9 cellular contexts compared by ENCODE assay signal in the genomic region with DNA sequence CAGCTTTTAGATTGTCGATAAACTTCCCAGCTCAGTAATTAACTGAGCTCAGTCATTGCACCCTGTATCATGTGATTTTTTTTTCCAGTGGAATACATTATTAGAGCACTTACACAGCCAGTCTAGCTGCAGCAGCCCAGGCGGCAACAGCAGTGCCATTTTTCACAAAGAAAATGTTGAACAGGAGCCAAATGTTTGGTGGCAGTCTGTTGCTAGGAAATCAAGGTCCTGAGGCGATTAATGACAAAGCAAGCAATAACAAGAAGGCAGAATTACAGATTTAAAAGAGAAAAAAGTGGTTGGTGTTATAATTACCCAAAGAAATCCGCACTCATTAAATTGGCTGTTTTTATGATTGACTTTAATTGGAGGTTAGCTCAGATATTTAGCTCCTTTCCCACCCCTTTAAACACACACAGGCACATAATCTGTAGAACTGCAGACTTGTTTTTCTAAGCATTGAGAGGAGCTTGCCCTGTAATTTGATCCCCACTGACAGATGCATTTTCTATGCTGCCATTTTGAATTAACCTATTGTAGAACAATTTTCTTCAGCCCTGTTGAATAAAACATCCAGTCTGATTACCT.
DNase-seq lines count a peak whose midpoint lies in the region; ATAC-seq, FAIRE-seq and TF ChIP-seq lines count a peak whose summit lies in the region.
"Had no signal": no experiment of that assay in that cellular context is flagged by ENCODE, and none has a peak within 500 bp of the region (broad histone marks: within the 10 kb centered on the region; RNA-seq: fewer than 3 reads in every experiment).

No MANE protein-coding gene starts in this region.

- peak overlapping the region; percentile 78 for H3K4me3 Mint-ChIP-seq in neural progenitor cell
- H3K4me3 Mint-ChIP-seq: natural killer cell had no signal

- H3K9ac ChIP-seq in neural progenitor cell: no peak overlapping the region

- H3K27ac Mint-ChIP-seq in neural progenitor cell: peak overlapping the region; percentile 99
- H3K27ac Mint-ChIP-seq: natural killer cell had no signal

- TF ChIP-seq CTCF in choroid plexus epithelial cell (conservative IDR thresholded peaks at IDR 0.05; ENCODE audit: low read depth, low read length) (no peak), neural progenitor cell (IDR thresholded peaks at IDR 0.05) (no peak)

- H3K4me3 ChIP-seq in choroid plexus epithelial cell (ENCODE audit: low read depth, low read length) (no peak overlapping the region), neural progenitor cell (peak overlapping the region; percentile 20)

- DNase-seq in ELF-1 (ENCODE audit: low read depth, low spot score) (peak; percentile 31), NCI-H2171 (lab: John Stamatoyannopoulos, UW) (peak; percentile 82), choroid plexus epithelial cell (ENCODE audit: low read depth) (peak; percentile 29), neural progenitor cell (ENCODE audit: low spot score) (peak; percentile 55), GM19239 (ENCODE audit: insufficient read length, low spot score) (no peak)
- DNase-seq: natural killer cell had no signal

- H3K9me3 ChIP-seq in neural progenitor cell (ENCODE audit: low read depth): no peaks in the 10 kb centered on the region

- peaks cover 39% of the 10 kb centered on the region for H3K4me1 Mint-ChIP-seq in neural progenitor cell
- H3K4me1 Mint-ChIP-seq: natural killer cell had no signal

- H3K36me3 Mint-ChIP-seq in neural progenitor cell: peaks cover 5% of the 10 kb centered on the region
- H3K36me3 Mint-ChIP-seq: natural killer cell had no signal

- no peaks in the 10 kb centered on the region for H4K20me1 ChIP-seq in neural progenitor cell (ENCODE audit: low read depth)

- no peaks in the 10 kb centered on the region for H3K79me2 ChIP-seq in neural progenitor cell (ENCODE audit: low read depth)

- peaks cover under 1% of the 10 kb centered on the region for H3K9me3 Mint-ChIP-seq in neural progenitor cell
- H3K9me3 Mint-ChIP-seq: natural killer cell had no signal

- no peaks in the 10 kb centered on the region for H3K27me3 Mint-ChIP-seq in neural progenitor cell (ENCODE audit: insufficient read depth, low read depth)

- no peak for FAIRE-seq in GM19239 (lab: Jason Lieb, UNC)

- H3K27me3 ChIP-seq in neural progenitor cell: no peaks in the 10 kb centered on the region

- H3K36me3 ChIP-seq in neural progenitor cell: no peaks in the 10 kb centered on the region

- H3K27ac ChIP-seq in neural progenitor cell: peak overlapping the region; percentile 84

- peaks cover 10% of the 10 kb centered on the region for H3F3A ChIP-seq in neural progenitor cell (ENCODE audit: low read depth)

- H3K4me1 ChIP-seq in neural progenitor cell: peaks cover 32% of the 10 kb centered on the region

- peak overlapping the region; percentile 68 for H3K4me2 ChIP-seq in neural progenitor cell

- H2AFZ ChIP-seq in neural progenitor cell (replicated peaks): peak overlapping the region; percentile 88

- ATAC-seq in GM18868 (IDR thresholded peaks at IDR 0.05; ENCODE audit: unreplicated experiment) (no peak), GM21526 (IDR thresholded peaks at IDR 0.05; ENCODE audit: low FRiP score, unreplicated experiment) (no peak), GM21825 (IDR thresholded peaks at IDR 0.05; ENCODE audit: unreplicated experiment) (no peak)
- ATAC-seq: natural killer cell had no signal
